1 cellular context compared by ENCODE assay signal in genomic region chr2:47346107-47346506, GRCh38.
TF ChIP-seq lines count a peak whose summit lies in the region.

No MANE protein-coding gene starts in this region.

TF ChIP-seq in K562, 482 proteins besides CTCF, POLR2A, EP300 and RAD21 (continued from another document):
- no peak for TF ChIP-seq BCLAF1 (IDR thresholded peaks at IDR 0.05; ENCODE audit: borderline replicate concordance in 1 of 2, control insufficient read depth in 1 of 2, low read depth in 2 of 2, low read length in 1 of 2)
- no peak for TF ChIP-seq ZBTB26 (CRISPR knock-in tag; IDR thresholded peaks at IDR 0.05)
- TF ChIP-seq ESRRA (IDR thresholded peaks at IDR 0.05; ENCODE audit: borderline replicate concordance, low read depth) = no peak
- TF ChIP-seq PCBP1 (IDR thresholded peaks at IDR 0.05; ENCODE audit: low read depth, low read length, poor library complexity, severe bottlenecking) = no peak
- no peak for TF ChIP-seq CC2D1A (IDR thresholded peaks at IDR 0.05)
- no peak for TF ChIP-seq ZNF778 (CRISPR knock-in tag; IDR thresholded peaks at IDR 0.05)
- TF ChIP-seq ID3 (CRISPR knock-in tag; IDR thresholded peaks at IDR 0.05) = no peak
- TF ChIP-seq ID3 (tag; IDR thresholded peaks at IDR 0.05) = no peak
- no peak for TF ChIP-seq HMBOX1 (IDR thresholded peaks at IDR 0.05)
- no peak for TF ChIP-seq ZHX1 (conservative IDR thresholded peaks at IDR 0.05; ENCODE audit: low read length)
- TF ChIP-seq CEBPB (tag; IDR thresholded peaks at IDR 0.05) = no peak
- no peak for TF ChIP-seq FOXA1 (IDR thresholded peaks at IDR 0.05; ENCODE audit: borderline replicate concordance)
- no peak for TF ChIP-seq HNRNPUL1 (IDR thresholded peaks at IDR 0.05; ENCODE audit: low read length)
- TF ChIP-seq MYBL2 (IDR thresholded peaks at IDR 0.05; ENCODE audit: low read depth) = no peak
- no peak for TF ChIP-seq MYBL2 (CRISPR knock-in tag; IDR thresholded peaks at IDR 0.05; ENCODE audit: borderline replicate concordance)
- TF ChIP-seq GTF2F1 (IDR thresholded peaks at IDR 0.05; ENCODE audit: low read depth, low read length) = no peak
- TF ChIP-seq E2F5 (CRISPR knock-in tag; IDR thresholded peaks at IDR 0.05) = no peak
- no peak for TF ChIP-seq MAFK (IDR thresholded peaks at IDR 0.05; ENCODE audit: low read length)
- TF ChIP-seq POLR3A (IDR thresholded peaks at IDR 0.05; ENCODE audit: borderline replicate concordance, extremely low read depth, insufficient read depth, insufficient read length) = no peak
- TF ChIP-seq HMG20B (CRISPR knock-in tag; IDR thresholded peaks at IDR 0.05) = no peak
